In the genomic region with DNA sequence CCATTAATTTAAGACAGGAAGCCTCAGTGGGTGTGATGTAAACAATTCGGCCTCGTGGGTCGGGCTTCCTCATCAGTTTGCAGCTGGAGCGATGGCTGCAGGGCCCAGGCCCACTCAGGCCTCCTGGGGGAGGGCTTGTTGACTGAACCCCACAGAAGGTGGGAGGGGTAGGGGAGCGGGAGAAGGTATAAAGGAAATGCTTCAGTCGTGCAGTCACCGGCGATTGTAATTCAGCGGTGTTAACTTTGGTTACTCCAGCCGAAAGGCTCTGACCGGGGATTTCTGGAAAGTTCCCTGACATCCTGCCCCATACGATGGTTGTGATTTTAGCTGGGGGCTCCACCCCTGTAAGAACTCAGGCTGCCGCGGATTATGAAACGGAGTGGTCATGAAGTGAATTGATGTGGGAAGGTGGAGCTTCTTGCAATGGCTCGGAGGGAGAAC, we compare ENCODE assay signal across 8 cellular contexts.
DNase-seq lines count a peak whose midpoint lies in the region; ATAC-seq and TF ChIP-seq lines count a peak whose summit lies in the region.

No MANE protein-coding gene starts in this region.

- H3K4me3 Mint-ChIP-seq in Calu3 (ENCODE audit: low read depth, unreplicated experiment) (peak overlapping the region; percentile 93), T-helper 17 cell (peak overlapping the region; percentile 85), natural killer cell (peak overlapping the region; percentile 47)

- H3K27ac Mint-ChIP-seq in Calu3 (ENCODE audit: unreplicated experiment) (peak overlapping the region; percentile 23), T-helper 17 cell (no peak overlapping the region), natural killer cell (no peak overlapping the region)

- DNase-seq in Calu3 = peak; percentile 12
- no peak for DNase-seq in T-helper 17 cell
- DNase-seq in fibroblast of mammary gland (ENCODE audit: low read depth) = peak; percentile 7
- DNase-seq in natural killer cell = no peak
- no peak for DNase-seq in DMS79 (lab: John Stamatoyannopoulos, UW)
- DNase-seq in dedifferentiated amniotic fluid mesenchymal stem cell (ENCODE audit: extremely low spot score) = no peak

- H3K4me1 Mint-ChIP-seq in Calu3 (ENCODE audit: low read depth, unreplicated experiment) = peaks cover 12% of the 10 kb centered on the region
- H3K4me1 Mint-ChIP-seq in T-helper 17 cell = peaks cover 13% of the 10 kb centered on the region
- peaks cover 14 to 18% of the 10 kb centered on the region in 2 donors for H3K4me1 Mint-ChIP-seq in natural killer cell

- TF ChIP-seq CTCF in Calu3 (IDR thresholded peaks at IDR 0.05; ENCODE audit: unreplicated experiment) = no peak
- no peak for TF ChIP-seq CTCF in fibroblast of mammary gland (conservative IDR thresholded peaks at IDR 0.05; ENCODE audit: control insufficient read depth, insufficient read depth, low read depth, low read length)
- TF ChIP-seq CTCF in natural killer cell (IDR thresholded peaks at IDR 0.05) = no peak

- intact Hi-C loops in Calu3 (cut with micrococcal nuclease; ENCODE audit: unreplicated experiment) = no loop called here
- intact Hi-C loops in natural killer cell (cut with micrococcal nuclease) = no loop called here

- ATAC-seq in T-helper 17 cell (no peak), natural killer cell (no peak), SK-N-SH treated with all-trans-retinoic acid at 6 μM for 48 hours (no peak), GM21360 (IDR thresholded peaks at IDR 0.05; ENCODE audit: unreplicated experiment) (no peak)

- no peak overlapping the region for H3K4me3 ChIP-seq in fibroblast of mammary gland (ENCODE audit: control insufficient read depth, low read depth, low read length)

- H3K27me3 Mint-ChIP-seq in Calu3 (ENCODE audit: unreplicated experiment) = peaks cover 45% of the 10 kb centered on the region
- peaks cover 47% of the 10 kb centered on the region for H3K27me3 Mint-ChIP-seq in T-helper 17 cell
- H3K27me3 Mint-ChIP-seq in natural killer cell (ENCODE audit: low read depth in 2 of 2) = peaks cover 44 to 46% of the 10 kb centered on the region in 2 donors

- BruUV-seq in Calu3 (replicated peaks; lab: Mats Ljungman, UMichigan) = no TSS peak

- CTCF ChIA-PET in Calu3 (lab: Charles Lee) = interaction anchor here (0.7 to 1.7 kb wide), 2 partner anchors 156 to 222 kb away, joined by 4 to 5 read pairs; no protein-coding TSS in a partner anchor

- H3K36me3 Mint-ChIP-seq in Calu3 (ENCODE audit: insufficient read depth, unreplicated experiment) (peaks cover 13% of the 10 kb centered on the region), T-helper 17 cell (ENCODE audit: low read depth) (no peaks in the 10 kb centered on the region), natural killer cell (peaks cover 4% of the 10 kb centered on the region)

- peaks cover 1% of the 10 kb centered on the region for H3K9me3 Mint-ChIP-seq in Calu3 (ENCODE audit: low read depth, unreplicated experiment)
- H3K9me3 Mint-ChIP-seq in natural killer cell = peaks cover 1 to 3% of the 10 kb centered on the region in 2 donors

- H3K9me3 ChIP-seq in T-helper 17 cell (ENCODE audit: control insufficient read depth, low read length, poor library complexity, severe bottlenecking) = no peaks in the 10 kb centered on the region

TF ChIP-seq in SK-N-SH treated with all-trans-retinoic acid at 6 μM for 48 hours, 23 proteins besides CTCF, POLR2A, EP300 and RAD21:
- TF ChIP-seq TCF4 (CRISPR knock-in tag; IDR thresholded peaks at IDR 0.05; ENCODE audit: borderline replicate concordance) = no peak
- TF ChIP-seq GLIS3 (CRISPR knock-in tag; IDR thresholded peaks at IDR 0.05) = no peak
- TF ChIP-seq CREB5 (CRISPR knock-in tag; IDR thresholded peaks at IDR 0.05; ENCODE audit: low read depth) = no peak
- TF ChIP-seq ZNF565 (CRISPR knock-in tag; conservative IDR thresholded peaks at IDR 0.05; ENCODE audit: low read depth) = no peak
- no peak for TF ChIP-seq ISL1 (CRISPR knock-in tag; IDR thresholded peaks at IDR 0.05)
- TF ChIP-seq POU6F1 (CRISPR knock-in tag; IDR thresholded peaks at IDR 0.05; ENCODE audit: borderline replicate concordance, low read depth) = no peak
- no peak for TF ChIP-seq ZFP3 (CRISPR knock-in tag; IDR thresholded peaks at IDR 0.05)
- no peak for TF ChIP-seq RARB (CRISPR knock-in tag; IDR thresholded peaks at IDR 0.05)
- TF ChIP-seq ZNF8 (CRISPR knock-in tag; IDR thresholded peaks at IDR 0.05) = no peak
- no peak for TF ChIP-seq ARNTL (CRISPR knock-in tag; IDR thresholded peaks at IDR 0.05; ENCODE audit: borderline replicate concordance, low read depth)
- TF ChIP-seq, protein P1, sequence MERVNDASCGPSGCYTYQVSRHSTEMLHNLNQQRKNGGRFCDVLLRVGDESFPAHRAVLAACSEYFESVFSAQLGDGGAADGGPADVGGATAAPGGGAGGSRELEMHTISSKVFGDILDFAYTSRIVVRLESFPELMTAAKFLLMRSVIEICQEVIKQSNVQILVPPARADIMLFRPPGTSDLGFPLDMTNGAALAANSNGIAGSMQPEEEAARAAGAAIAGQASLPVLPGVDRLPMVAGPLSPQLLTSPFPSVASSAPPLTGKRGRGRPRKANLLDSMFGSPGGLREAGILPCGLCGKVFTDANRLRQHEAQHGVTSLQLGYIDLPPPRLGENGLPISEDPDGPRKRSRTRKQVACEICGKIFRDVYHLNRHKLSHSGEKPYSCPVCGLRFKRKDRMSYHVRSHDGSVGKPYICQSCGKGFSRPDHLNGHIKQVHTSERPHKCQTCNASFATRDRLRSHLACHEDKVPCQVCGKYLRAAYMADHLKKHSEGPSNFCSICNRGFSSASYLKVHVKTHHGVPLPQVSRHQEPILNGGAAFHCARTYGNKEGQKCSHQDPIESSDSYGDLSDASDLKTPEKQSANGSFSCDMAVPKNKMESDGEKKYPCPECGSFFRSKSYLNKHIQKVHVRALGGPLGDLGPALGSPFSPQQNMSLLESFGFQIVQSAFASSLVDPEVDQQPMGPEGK (CRISPR knock-in tag; IDR thresholded peaks at IDR 0.05; ENCODE audit: borderline replicate concordance) = no peak
- no peak for TF ChIP-seq TSHZ2 (CRISPR knock-in tag; IDR thresholded peaks at IDR 0.05)

Comparison
In these comparisons a context has a peak if more than half of its experiments do, and no peak if none do; other contexts are left out.
1. DNase-seq: peak in Calu3 (single experiment) and fibroblast of mammary gland (single experiment); none in T-helper 17 cell (0 of 3), natural killer cell (single experiment), DMS79 (single experiment) and dedifferentiated amniotic fluid mesenchymal stem cell (single experiment).
2. Peak in every context shown above with its lines, with median percentiles within 50 percentile points of each other: H3K4me3 Mint-ChIP-seq.